8 cellular contexts compared by ENCODE assay signal in the genomic region with DNA sequence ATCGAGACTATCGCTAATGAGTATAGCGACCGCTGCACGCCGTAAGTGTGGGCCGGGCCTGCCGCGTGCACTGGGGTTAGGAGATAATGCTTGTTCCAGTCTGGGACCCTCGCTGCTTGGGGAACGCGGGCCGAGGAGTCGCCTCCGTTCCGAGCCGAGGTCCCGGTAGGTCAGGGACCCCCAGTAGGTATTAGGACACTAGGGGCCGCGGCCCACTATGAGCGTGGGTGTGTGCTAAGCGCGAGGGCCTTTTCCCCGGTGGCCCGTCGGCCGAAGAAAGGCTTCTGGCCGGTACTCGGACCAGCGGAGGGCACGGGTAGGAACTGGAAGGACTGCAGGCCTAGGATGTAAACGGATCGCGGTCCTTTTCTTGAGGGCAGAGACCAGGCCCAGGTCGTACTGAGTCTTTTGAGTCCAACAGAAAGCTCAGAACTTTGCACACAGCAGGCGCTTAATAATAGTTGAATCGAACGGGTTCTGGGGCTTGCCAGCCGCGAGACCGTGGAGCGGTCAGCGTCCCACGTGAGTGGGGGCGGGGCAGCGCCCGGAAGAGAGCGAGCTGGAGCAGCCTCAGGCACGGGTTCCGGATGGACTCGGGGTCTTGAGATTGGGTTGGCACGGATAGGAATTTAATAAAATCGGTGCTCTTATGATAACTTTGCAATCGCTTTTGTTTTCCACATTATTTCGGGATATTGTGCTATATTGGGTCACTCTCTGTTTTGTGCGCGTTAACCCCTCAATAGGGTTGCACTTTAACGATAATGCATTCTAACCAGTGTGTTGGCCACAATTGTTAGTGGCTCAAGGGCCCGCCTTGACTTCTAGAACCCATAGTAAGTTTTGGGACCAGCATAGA. TPM values are rescaled to one million over a fixed set of nuclear protein-coding genes. Genes with fewer than 3 reads are reported as not detected.
A peak's percentile ranks its signal among the peaks of the same experiment; 100 is the strongest.
DNase-seq lines count a peak whose midpoint lies in the region; ATAC-seq and TF ChIP-seq lines count a peak whose summit lies in the region.

No MANE protein-coding gene starts in this region.

- TF ChIP-seq CTCF in C4-2B (conservative IDR thresholded peaks at IDR 0.05): no peak
- TF ChIP-seq CTCF in RWPE1 (conservative IDR thresholded peaks at IDR 0.05; ENCODE audit: low read depth): no peak
- no peak for TF ChIP-seq CTCF in omental fat pad (IDR thresholded peaks at IDR 0.05)
- TF ChIP-seq CTCF in tibial artery (IDR thresholded peaks at IDR 0.05): no peak

- peak overlapping the region; percentile 84 to 98 for H3K4me3 ChIP-seq in tibial artery

- DNase-seq in RWPE1 (ENCODE audit: low spot score) (peak; percentile 63), globus pallidus (ENCODE audit: low spot score) (peak; percentile 38), omental fat pad (ENCODE audit: low spot score) (peak; percentile 55), tibial artery (peak; percentile 55 to 79)
- DNase-seq in activated naive CD4-positive, alpha-beta T cell treated with Interleukin-2 at 50 U/mL for 16 hours: peak; percentile 64

- H3K36me3 ChIP-seq in tibial artery: no peaks in the 10 kb centered on the region

- peaks cover 0 to 77% (median 37%) of the 10 kb centered on the region in 4 donors for H3K4me1 ChIP-seq in tibial artery

- H3K27me3 ChIP-seq in tibial artery: no peaks in the 10 kb centered on the region

- CTCF ChIA-PET in RWPE1 (lab: Yijun Ruan, JAX): interaction anchor here (0.5 kb wide), 1 partner anchor 369 kb away, joined by 5 read pairs; no protein-coding TSS in a partner anchor

- ATAC-seq in GM19035 (IDR thresholded peaks at IDR 0.05; ENCODE audit: unreplicated experiment) (peak; percentile 34), HG03280 (IDR thresholded peaks at IDR 0.05; ENCODE audit: unreplicated experiment) (peak; percentile 31), omental fat pad (ENCODE audit: low FRiP score) (peak; percentile 50)

- peak overlapping the region; percentile 97 for H3K27ac ChIP-seq in C4-2B
- peak overlapping the region; percentile 98 for H3K27ac ChIP-seq in RWPE1
- H3K27ac ChIP-seq in tibial artery: peak overlapping the region; percentile 94 to 98

- intact Hi-C loops in tibial artery (cut with DNase I; ENCODE audit: low total_unique reads): loop anchor here (2.0 kb wide), 1 partner anchor 90 kb away; a partner anchor contains a TSS

- POLR2A ChIA-PET in RWPE1 (lab: Yijun Ruan, JAX; ENCODE audit: low non-redundant PET): interaction anchor here (0.6 to 2.3 kb wide), 6 partner anchors 11 to 90 kb away, joined by 3 to 21 read pairs (median 6); a partner anchor contains a TSS

- H3K9me3 ChIP-seq in tibial artery: no peaks in the 10 kb centered on the region

RNA-seq across cellular contexts. Expression of a gene that starts 0.7 kb away (rescaled TPM):
- total RNA-seq in omental fat pad: 10 to 100 TPM; 43.3 to 81.7 (median 61.5) TPM

RNA-seq across cellular contexts. Expression of a gene that starts 26.2 kb away (rescaled TPM):
- total RNA-seq in omental fat pad: 10 to 100 TPM; 13.8 to 21.4 (median 16.9) TPM

Comparison
In these comparisons a context has a peak if more than half of its experiments do, and no peak if none do; other contexts are left out.
1. Peak in every context shown above with its lines: DNase-seq, ATAC-seq, H3K4me3 ChIP-seq and H3K27ac ChIP-seq.